Comparison of ENCODE assay signal across 6 cellular contexts in the genomic region with DNA sequence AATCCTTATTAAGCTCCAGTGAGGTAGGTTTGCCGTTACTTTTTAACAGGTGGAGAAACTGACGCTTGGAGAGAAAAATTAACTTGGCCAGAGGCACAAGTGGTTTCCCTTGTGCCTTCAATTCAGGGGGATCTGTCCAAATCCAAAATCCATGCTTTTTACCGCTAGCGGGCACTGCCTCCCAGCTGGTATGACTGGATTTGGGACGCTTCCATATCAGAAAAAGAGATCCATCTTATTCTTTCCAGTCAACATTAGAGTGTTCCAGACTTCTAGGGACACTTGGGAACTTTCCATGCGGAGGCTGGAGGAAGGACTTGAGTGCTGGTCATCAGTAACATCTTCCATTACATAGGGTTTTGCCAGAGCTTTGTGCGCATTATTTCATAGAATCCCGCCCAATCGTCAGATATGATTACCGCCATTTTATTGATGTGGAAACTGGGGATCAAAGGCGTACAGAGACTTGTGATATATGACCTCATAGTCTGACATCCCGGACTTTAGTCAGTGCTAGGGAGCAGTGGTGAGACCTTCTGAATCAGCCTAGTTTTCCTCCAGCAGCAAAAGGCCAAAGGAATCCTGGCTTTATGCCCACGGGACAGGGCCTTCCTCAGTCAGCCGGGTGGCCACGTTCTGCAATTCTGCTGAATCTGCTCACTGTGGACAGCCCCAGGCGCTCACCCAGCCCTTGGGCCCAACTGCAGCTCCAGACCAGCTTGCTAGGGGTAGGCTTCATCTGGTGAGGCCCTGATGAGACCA. TPM values are rescaled to one million over a fixed set of nuclear protein-coding genes. Genes with fewer than 3 reads are reported as not detected.
A peak's percentile ranks its signal among the peaks of the same experiment; 100 is the strongest.
DNase-seq lines count a peak whose midpoint lies in the region; ATAC-seq, FAIRE-seq and TF ChIP-seq lines count a peak whose summit lies in the region.

No MANE protein-coding gene starts in this region.

- H3K27me3 ChIP-seq in keratinocyte (ENCODE audit: control insufficient read depth, extremely low read depth, insufficient read depth, low read length) = no peaks in the 10 kb centered on the region

- peak; percentile 83 for TF ChIP-seq CTCF in C4-2B (conservative IDR thresholded peaks at IDR 0.05)
- TF ChIP-seq CTCF in keratinocyte (optimal IDR thresholded peaks at IDR 0.05 in 1 of 3, IDR thresholded peaks at IDR 0.05 in 1 of 3, conservative IDR thresholded peaks at IDR 0.05 in 1 of 3; ENCODE audit: extremely low read depth in 1 of 3, insufficient read depth in 2 of 3, low read length in 3 of 3) = peak in 1 of 3 experiments; percentile 2

- no peaks in the 10 kb centered on the region for H4K20me1 ChIP-seq in keratinocyte (ENCODE audit: control insufficient read depth, extremely low read depth, insufficient read depth, low read length)

- no peak overlapping the region for H3K4me3 ChIP-seq in keratinocyte (ENCODE audit: control insufficient read depth in 2 of 3, extremely low read depth in 1 of 3, insufficient read depth in 2 of 3, low read depth in 1 of 3, low read length in 3 of 3)

- H3K4me2 ChIP-seq in keratinocyte (ENCODE audit: control insufficient read depth, extremely low read depth, insufficient read depth, low read depth, low read length) = peak overlapping the region; percentile 98

- H3K9me1 ChIP-seq in keratinocyte (ENCODE audit: control insufficient read depth, extremely low read depth, insufficient read depth, low read length) = no peaks in the 10 kb centered on the region

- no peaks in the 10 kb centered on the region for H3K9me3 ChIP-seq in keratinocyte (ENCODE audit: control insufficient read depth, low read depth, low read length)

- no peaks in the 10 kb centered on the region for H3K79me2 ChIP-seq in keratinocyte (ENCODE audit: control insufficient read depth, insufficient read depth, low read length)

- H3K9ac ChIP-seq in keratinocyte (ENCODE audit: control insufficient read depth, extremely low read depth, insufficient read depth, low read length) = no peak overlapping the region

- H2AFZ ChIP-seq in keratinocyte (ENCODE audit: control insufficient read depth, low read length) = no peak overlapping the region

- H3K36me3 ChIP-seq in keratinocyte (ENCODE audit: control insufficient read depth in 2 of 2, extremely low read depth in 1 of 2, insufficient read depth in 2 of 2, low read length in 2 of 2) = peaks cover 0 to 4% of the 10 kb centered on the region in 2 experiments

- H3K27ac ChIP-seq in C4-2B = peak overlapping the region; percentile 82
- H3K27ac ChIP-seq in keratinocyte (ENCODE audit: control insufficient read depth, insufficient read depth, low read length) = peak overlapping the region; percentile 70

- ATAC-seq in GM19328 (IDR thresholded peaks at IDR 0.05; ENCODE audit: unreplicated experiment) = no peak

- dilution Hi-C loops in keratinocyte (cut with MboI; ENCODE audit: extremely low pct_ligation_motif_present, low sequenced_read_pairs) = no loop called here

- no peak for FAIRE-seq in keratinocyte (lab: Jason Lieb, UNC)

- H3K4me1 ChIP-seq in keratinocyte (ENCODE audit: control insufficient read depth, extremely low read depth, insufficient read depth, low read length) = peaks cover 32% of the 10 kb centered on the region

- DNase-seq in T1000 (lab: John Stamatoyannopoulos, UW) (peak; percentile 13), keratinocyte (ENCODE audit: low read depth, low spot score) (no peak), NCI-H2029 (lab: John Stamatoyannopoulos, UW) (no peak)
- no peak for DNase-seq in stimulated activated CD4-positive, alpha-beta T cell treated with anti-CD3 and anti-CD28 coated beads, Interleukin-4, amount 100 ng/mL, for 24 hours

RNA-seq across cellular contexts. Expression of a gene that starts 1.1 kb away (rescaled TPM):
- polyA plus RNA-seq in keratinocyte = 18.0 to 32.6 TPM (median 19.1 TPM) in 3 replicates
- polyA plus RNA-seq in keratinocyte (2011; ENCODE audit: low read depth) = 22.2 TPM
- polyA plus RNA-seq in keratinocyte (2011; cell fraction: cytosol; rRNA removed) = 31.8 and 35.9 TPM in 2 replicates
- polyA plus RNA-seq in keratinocyte (2011; cell fraction: nucleus; rRNA removed) = 27.2 and 41.9 TPM in 2 replicates
- 35.0 and 63.9 TPM in 2 replicates for polyA plus RNA-seq in keratinocyte (2012; ENCODE audit: low replicate concordance)
- 21.7 to 29.5 TPM (median 28.5 TPM) in 3 replicates for polyA minus RNA-seq in keratinocyte
- polyA minus RNA-seq in keratinocyte (2011; cell fraction: cytosol; rRNA and poly(A)+ RNA removed) = 12.1 TPM
- polyA minus RNA-seq in keratinocyte (2011; cell fraction: nucleus; rRNA and poly(A)+ RNA removed) = 9.6 and 9.8 TPM in 2 replicates

RNA-seq across cellular contexts. Expression of a gene that starts 45.0 kb away (rescaled TPM):
- polyA plus RNA-seq in keratinocyte = 63.6 to 65.8 TPM (median 64.4 TPM) in 3 replicates
- polyA plus RNA-seq in keratinocyte (2011; ENCODE audit: low read depth) = 63.7 TPM
- 53.8 and 87.6 TPM in 2 replicates for polyA plus RNA-seq in keratinocyte (2011; cell fraction: cytosol; rRNA removed)
- polyA plus RNA-seq in keratinocyte (2011; cell fraction: nucleus; rRNA removed) = 51.5 and 56.7 TPM in 2 replicates
- polyA plus RNA-seq in keratinocyte (2012; ENCODE audit: low replicate concordance) = 37.0 and 69.3 TPM in 2 replicates
- polyA minus RNA-seq in keratinocyte = 42.9 to 68.3 TPM (median 57.3 TPM) in 3 replicates
- 44.1 TPM for polyA minus RNA-seq in keratinocyte (2011; cell fraction: cytosol; rRNA and poly(A)+ RNA removed)
- 12.2 and 50.0 TPM in 2 replicates for polyA minus RNA-seq in keratinocyte (2011; cell fraction: nucleus; rRNA and poly(A)+ RNA removed)

RNA-seq across cellular contexts. Expression of a gene that starts 55.9 kb away (rescaled TPM):
- 0.01 to 0.03 TPM (median 0.01 TPM) in 3 replicates for polyA plus RNA-seq in keratinocyte
- polyA plus RNA-seq in keratinocyte (2011; ENCODE audit: low read depth) = not detected
- polyA plus RNA-seq in keratinocyte (2011; cell fraction: cytosol; rRNA removed) = not detected in 2 replicates
- 0.05 and 0.27 TPM in 2 replicates for polyA plus RNA-seq in keratinocyte (2011; cell fraction: nucleus; rRNA removed)
- polyA plus RNA-seq in keratinocyte (2012; ENCODE audit: low replicate concordance) = 0.08 and 0.14 TPM in 2 replicates
- 0.03 to 0.13 TPM in 2 of 3 replicates, not detected in the other for polyA minus RNA-seq in keratinocyte
- not detected for polyA minus RNA-seq in keratinocyte (2011; cell fraction: cytosol; rRNA and poly(A)+ RNA removed)
- polyA minus RNA-seq in keratinocyte (2011; cell fraction: nucleus; rRNA and poly(A)+ RNA removed) = 0.11 and 0.39 TPM in 2 replicates
